8 cellular contexts compared by ENCODE assay signal in the genomic region with DNA sequence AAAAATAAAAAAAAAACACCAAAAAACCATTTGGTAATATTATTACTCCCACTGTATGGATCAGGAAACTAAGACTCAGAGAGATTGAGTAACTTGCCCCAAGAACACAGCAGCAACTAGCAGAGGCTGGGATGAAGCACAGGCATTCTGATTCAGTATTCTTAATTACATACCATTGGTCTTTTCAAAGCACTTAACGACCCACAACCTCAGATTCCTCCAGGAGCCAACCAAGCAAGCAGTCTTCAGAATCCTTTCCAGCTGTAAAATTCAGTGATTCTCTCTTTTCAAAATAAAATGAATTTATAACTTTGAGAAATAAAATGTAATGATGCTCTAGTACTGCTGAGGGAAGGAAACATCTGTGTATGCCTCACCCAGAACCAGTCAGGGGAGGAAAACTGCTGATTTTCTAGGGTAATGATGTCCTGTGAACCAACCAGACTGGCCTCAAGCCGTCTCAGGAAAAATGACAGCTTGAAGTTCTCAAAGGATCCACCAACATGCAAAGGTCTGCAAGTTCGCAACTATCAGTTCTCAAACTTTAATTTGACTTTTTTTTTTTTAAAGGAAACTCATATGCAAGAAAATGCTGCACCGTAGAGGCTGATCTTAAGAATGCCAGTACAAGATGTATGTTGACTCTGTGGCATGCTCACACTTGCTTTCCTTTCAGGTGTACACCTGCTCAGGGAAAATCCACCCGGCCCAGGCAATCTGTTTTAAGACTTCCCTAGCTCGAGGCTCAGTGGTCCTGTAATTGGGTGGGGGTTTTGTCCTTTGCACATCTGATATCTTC. TPM values are rescaled to one million over a fixed set of nuclear protein-coding genes. Genes with fewer than 3 reads are reported as not detected.
DNase-seq lines count a peak whose midpoint lies in the region; ATAC-seq and TF ChIP-seq lines count a peak whose summit lies in the region.

No MANE protein-coding gene starts in this region.

- peaks cover 16% of the 10 kb centered on the region for H3K27me3 Mint-ChIP-seq in activated CD8-positive, alpha-beta T cell treated with anti-CD3 and anti-CD28 coated beads for 36 hours

- no peaks in the 10 kb centered on the region for H3K36me3 ChIP-seq in tibial nerve

- intact Hi-C loops in activated CD8-positive, alpha-beta T cell treated with anti-CD3 and anti-CD28 coated beads for 36 hours (cut with micrococcal nuclease): no loop called here
- intact Hi-C loops in left colon (cut with DNase I, micrococcal nuclease): no loop called here

- peaks cover 35% of the 10 kb centered on the region for H3K4me1 Mint-ChIP-seq in activated CD8-positive, alpha-beta T cell treated with anti-CD3 and anti-CD28 coated beads for 36 hours (ENCODE audit: low read depth)

- H3K4me3 ChIP-seq in GM12864 (ENCODE audit: low read depth, low read length) (peak overlapping the region; percentile 21; the same call in 1 of the 2 replicates), tibial nerve (peak overlapping the region; percentile 14 to 49 (median 22))

- DNase-seq in GM12864 (ENCODE audit: low read depth) (no peak), left colon (no peak), tibial nerve (ENCODE audit: low spot score in 2 of 2) (no peak), mesenteric fat pad (ENCODE audit: low spot score) (no peak), GM13977 (ENCODE audit: low spot score) (no peak)
- no peak for DNase-seq in activated CD8-positive, alpha-beta T cell treated with anti-CD3 and anti-CD28 coated beads for 36 hours
- DNase-seq in central memory CD4-positive, alpha-beta T cell: no peak

- no peak overlapping the region for H3K27ac Mint-ChIP-seq in activated CD8-positive, alpha-beta T cell treated with anti-CD3 and anti-CD28 coated beads for 36 hours

- TF ChIP-seq POLR2A in tibial nerve (IDR thresholded peaks at IDR 0.05): no peak

- TF ChIP-seq CTCF in GM12864 (IDR thresholded peaks at IDR 0.05; ENCODE audit: low read depth, low read length, missing control alignments) (no peak), tibial nerve (IDR thresholded peaks at IDR 0.05) (no peak), GM13977 (IDR thresholded peaks at IDR 0.05; ENCODE audit: extremely low read depth, insufficient read depth, missing control alignments) (no peak)
- TF ChIP-seq CTCF in activated CD8-positive, alpha-beta T cell treated with anti-CD3 and anti-CD28 coated beads for 36 hours (IDR thresholded peaks at IDR 0.05): no peak

- H3K9me3 ChIP-seq in tibial nerve: no peaks in the 10 kb centered on the region

- no peaks in the 10 kb centered on the region for H3K9me3 Mint-ChIP-seq in activated CD8-positive, alpha-beta T cell treated with anti-CD3 and anti-CD28 coated beads for 36 hours

- CTCF ChIA-PET in activated CD8-positive, alpha-beta T cell treated with anti-CD3 and anti-CD28 coated beads for 36 hours (lab: Charles Lee): interaction anchor here (0.9 to 2.8 kb wide), 7 partner anchors 8 to 225 kb away, joined by 3 to 11 read pairs (median 3); a partner anchor contains a TSS

- H3K4me1 ChIP-seq in tibial nerve: peaks cover 0 to 97% (median 52%) of the 10 kb centered on the region in 4 donors

- H3K4me3 Mint-ChIP-seq in activated CD8-positive, alpha-beta T cell treated with anti-CD3 and anti-CD28 coated beads for 36 hours: peak overlapping the region; percentile 42

- no peaks in the 10 kb centered on the region for H3K36me3 Mint-ChIP-seq in activated CD8-positive, alpha-beta T cell treated with anti-CD3 and anti-CD28 coated beads for 36 hours (ENCODE audit: low read depth)

- POLR2A ChIA-PET in activated CD8-positive, alpha-beta T cell treated with anti-CD3 and anti-CD28 coated beads for 36 hours (lab: Charles Lee): interaction anchor here (1.3 to 1.5 kb wide), 4 partner anchors 9 to 61 kb away, joined by 3 to 4 read pairs (median 3); a partner anchor contains a TSS

- 26 to 30% methylated on average over 6 of the region's 6 CpGs for WGBS in tibial nerve, 2 donors

- in situ Hi-C loops in GM13977 (cut with MboI; ENCODE audit: low pct_unique_long_range_greater_than_20kb, low sequenced_read_pairs, unreplicated experiment): no loop called here

- H3K27ac ChIP-seq in tibial nerve: peak overlapping the region; percentile 58 to 94 (median 83)

- H3K27me3 ChIP-seq in tibial nerve: no peaks in the 10 kb centered on the region

- ATAC-seq in HG02610 (IDR thresholded peaks at IDR 0.05; ENCODE audit: unreplicated experiment): peak; percentile 6
- no peak for ATAC-seq in activated CD8-positive, alpha-beta T cell treated with anti-CD3 and anti-CD28 coated beads for 36 hours
- ATAC-seq in left colon: peak; percentile 44

- no peak for TF ChIP-seq EP300 in tibial nerve (IDR thresholded peaks at IDR 0.05)

RNA-seq across cellular contexts. Expression of a gene that starts 9.0 kb away (rescaled TPM):
- total RNA-seq in activated CD8-positive, alpha-beta T cell treated with anti-CD3 and anti-CD28 coated beads for 36 hours: under 1 TPM; 0.29 to 0.40 TPM
- total RNA-seq in left colon: 10 to 100 TPM; 16.5 to 29.6 TPM
- total RNA-seq in tibial nerve: 10 to 100 TPM; 32.1 to 55.5 (median 38.8) TPM
- 34.1 TPM for total RNA-seq in mesenteric fat pad

RNA-seq across cellular contexts. Expression of a gene that starts 41.9 kb away (rescaled TPM):
- total RNA-seq in activated CD8-positive, alpha-beta T cell treated with anti-CD3 and anti-CD28 coated beads for 36 hours: 10 to 100 TPM; 17.9 to 19.6 TPM
- 10 to 100 TPM; 38.9 to 53.3 TPM for total RNA-seq in left colon
- total RNA-seq in tibial nerve: 10 to 100 TPM; 42.3 to 66.0 (median 48.3) TPM
- 42.7 TPM for total RNA-seq in mesenteric fat pad

Comparison
In these comparisons a context has a peak if more than half of its experiments do, and no peak if none do; other contexts are left out.
1. RNA of a gene that starts 9.0 kb away (total RNA-seq): 32.1 to 55.5 TPM in tibial nerve, 34.1 TPM in mesenteric fat pad (single experiment) and 16.5 to 29.6 TPM in left colon; 0.29 to 0.40 TPM in activated CD8-positive, alpha-beta T cell treated with anti-CD3 and anti-CD28 coated beads for 36 hours; every median in the first group is over 10 times any median in the second.